Comparison of ENCODE assay signal across 8 cellular contexts in the genomic region with DNA sequence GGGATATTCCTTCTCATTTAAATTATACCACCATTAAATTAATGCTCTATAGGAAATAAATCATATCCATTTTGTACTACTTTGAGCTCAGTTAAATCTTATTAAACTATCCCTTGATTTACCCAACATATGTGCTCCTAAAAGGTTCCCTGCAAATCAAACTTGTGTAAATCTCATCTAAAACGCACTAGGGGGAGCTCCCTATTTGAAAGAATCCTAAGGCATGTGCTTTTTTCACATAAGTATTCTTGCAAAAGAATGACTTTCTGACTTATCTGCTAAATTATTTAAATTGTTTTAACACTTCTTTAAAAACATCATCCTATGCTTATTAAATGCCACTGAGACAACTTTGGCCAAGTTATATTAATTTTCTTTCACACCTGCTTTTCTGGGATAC. TPM values are rescaled to one million over a fixed set of nuclear protein-coding genes. Genes with fewer than 3 reads are reported as not detected.
DNase-seq lines count a peak whose midpoint lies in the region; ATAC-seq and TF ChIP-seq lines count a peak whose summit lies in the region.

No MANE protein-coding gene starts in this region.

- H3K27me3 ChIP-seq in cardiac muscle cell: no peaks in the 10 kb centered on the region
- no peaks in the 10 kb centered on the region for H3K27me3 ChIP-seq in upper lobe of right lung

- ATAC-seq in Right ventricle myocardium inferior (no peak), upper lobe of right lung (no peak), GM19395 (IDR thresholded peaks at IDR 0.05; ENCODE audit: unreplicated experiment) (no peak)

- H3K4me3 ChIP-seq in cardiac muscle cell (no peak overlapping the region), upper lobe of right lung (no peak overlapping the region)

- H3K9me3 ChIP-seq in cardiac muscle cell (ENCODE audit: low read depth): no peaks in the 10 kb centered on the region
- no peaks in the 10 kb centered on the region for H3K9me3 ChIP-seq in upper lobe of right lung

- CTCF ChIA-PET in RWPE1 (lab: Yijun Ruan, JAX): interaction anchor here (0.7 kb wide), 1 partner anchor 10 kb away, joined by 3 read pairs; no protein-coding TSS in a partner anchor

- H3K27ac ChIP-seq in cardiac muscle cell (no peak overlapping the region), RWPE1 (no peak overlapping the region), upper lobe of right lung (no peak overlapping the region)

- DNase-seq in cardiac muscle cell (ENCODE audit: low read depth in 1 of 2, low spot score in 1 of 2) (peak in 1 of 2 donors; percentile 72), Right ventricle myocardium inferior (ENCODE audit: missing footprints) (no peak), RWPE1 (ENCODE audit: low spot score) (no peak), fibroblast of the conjunctiva (ENCODE audit: low read depth) (peak; percentile 57), upper lobe of right lung (no peak), DMS79 (lab: John Stamatoyannopoulos, UW) (no peak), NCI-H187 (lab: John Stamatoyannopoulos, UW) (no peak)

- H3K4me1 ChIP-seq in cardiac muscle cell (ENCODE audit: low read depth): no peaks in the 10 kb centered on the region
- H3K4me1 ChIP-seq in upper lobe of right lung: no peaks in the 10 kb centered on the region

- peaks cover 13% of the 10 kb centered on the region for H3K36me3 ChIP-seq in cardiac muscle cell
- no peaks in the 10 kb centered on the region for H3K36me3 ChIP-seq in upper lobe of right lung

- intact Hi-C loops in Right ventricle myocardium inferior (cut with DNase I) (no loop called here), upper lobe of right lung (cut with DNase I) (no loop called here)

- POLR2A ChIA-PET in RWPE1 (lab: Yijun Ruan, JAX; ENCODE audit: low non-redundant PET): interaction anchor here (0.7 kb wide), 1 partner anchor 240 kb away, joined by 14 read pairs; no protein-coding TSS in a partner anchor

- TF ChIP-seq CTCF in cardiac muscle cell (IDR thresholded peaks at IDR 0.05; ENCODE audit: low read depth, low read length) (peak; percentile 42), RWPE1 (conservative IDR thresholded peaks at IDR 0.05; ENCODE audit: low read depth) (peak; percentile 45), upper lobe of right lung (IDR thresholded peaks at IDR 0.05) (peak; percentile 19)

RNA-seq across cellular contexts. Expression of a gene that starts 7.9 kb away (rescaled TPM):
- total RNA-seq in cardiac muscle cell (22.5 and 23.3 TPM in 2 replicates), Right ventricle myocardium inferior (22.7 TPM), upper lobe of right lung (34.3 TPM)
- 29.7 and 32.8 TPM in 2 replicates for polyA plus RNA-seq in cardiac muscle cell
